In the genomic region with DNA sequence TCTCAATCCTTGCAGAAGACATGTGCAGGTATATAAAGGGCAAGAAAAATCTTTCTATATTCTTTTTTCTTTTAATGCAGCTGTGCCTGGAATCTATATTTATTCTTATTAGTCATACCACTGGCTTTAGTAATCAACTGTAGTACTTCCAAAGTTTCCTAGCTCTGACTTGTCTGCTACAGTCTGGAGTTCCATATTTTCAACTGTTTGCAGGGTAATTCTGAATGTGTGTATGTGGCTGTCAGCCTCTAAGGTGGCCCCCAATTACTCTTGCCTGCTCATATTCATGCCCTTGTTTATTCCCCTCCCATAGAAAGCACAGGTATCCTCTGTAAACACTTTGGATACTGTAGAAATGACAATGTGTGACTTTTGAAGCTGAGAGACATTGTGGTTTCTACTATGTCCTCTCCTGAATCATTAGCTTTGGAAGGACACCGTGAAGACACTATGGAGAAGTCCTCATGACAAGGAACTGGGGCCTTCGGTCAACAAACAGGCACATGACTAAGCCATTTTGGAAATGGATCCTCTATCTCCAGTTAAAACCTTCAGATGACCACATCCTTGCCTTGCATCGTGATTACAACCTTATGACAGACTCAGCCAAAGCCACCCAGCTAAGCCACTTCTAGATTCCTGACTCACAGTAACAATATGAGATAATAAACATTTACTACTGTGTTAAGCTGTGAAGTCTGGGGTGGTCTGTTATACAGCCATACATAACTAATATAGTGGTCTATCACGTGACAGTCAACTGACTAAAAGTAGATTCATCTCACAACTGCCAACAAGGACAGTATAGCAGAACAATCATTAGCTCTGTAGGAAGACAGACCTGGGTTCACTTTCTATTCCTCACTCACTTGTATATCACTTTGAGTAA, we compare ENCODE assay signal across 1 cellular context.
TF ChIP-seq lines count a peak whose summit lies in the region.

No MANE protein-coding gene starts in this region.

TF ChIP-seq in K562, 482 proteins besides CTCF, POLR2A, EP300 and RAD21 (continued from another document and continues in another):
- TF ChIP-seq MGA (IDR thresholded peaks at IDR 0.05): peak; percentile 87
- TF ChIP-seq LEF1 (IDR thresholded peaks at IDR 0.05): peak; percentile 81; the same call in 1 of the 2 replicates
- no peak for TF ChIP-seq HMGN3 (IDR thresholded peaks at IDR 0.05; ENCODE audit: borderline replicate concordance, extremely low read depth, insufficient read length, low read depth, low read length)
- no peak for TF ChIP-seq PHF8 (IDR thresholded peaks at IDR 0.05; ENCODE audit: borderline replicate concordance, low read length)
- TF ChIP-seq, protein P1, sequence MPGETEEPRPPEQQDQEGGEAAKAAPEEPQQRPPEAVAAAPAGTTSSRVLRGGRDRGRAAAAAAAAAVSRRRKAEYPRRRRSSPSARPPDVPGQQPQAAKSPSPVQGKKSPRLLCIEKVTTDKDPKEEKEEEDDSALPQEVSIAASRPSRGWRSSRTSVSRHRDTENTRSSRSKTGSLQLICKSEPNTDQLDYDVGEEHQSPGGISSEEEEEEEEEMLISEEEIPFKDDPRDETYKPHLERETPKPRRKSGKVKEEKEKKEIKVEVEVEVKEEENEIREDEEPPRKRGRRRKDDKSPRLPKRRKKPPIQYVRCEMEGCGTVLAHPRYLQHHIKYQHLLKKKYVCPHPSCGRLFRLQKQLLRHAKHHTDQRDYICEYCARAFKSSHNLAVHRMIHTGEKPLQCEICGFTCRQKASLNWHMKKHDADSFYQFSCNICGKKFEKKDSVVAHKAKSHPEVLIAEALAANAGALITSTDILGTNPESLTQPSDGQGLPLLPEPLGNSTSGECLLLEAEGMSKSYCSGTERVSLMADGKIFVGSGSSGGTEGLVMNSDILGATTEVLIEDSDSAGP (CRISPR knock-in tag; IDR thresholded peaks at IDR 0.05): no peak
- 0 out of 2 replicates have a peak, but pooled peaks have one; percentile 52 for TF ChIP-seq HINFP (tag; conservative IDR thresholded peaks at IDR 0.05; ENCODE audit: low read depth)
- TF ChIP-seq, protein P2, sequence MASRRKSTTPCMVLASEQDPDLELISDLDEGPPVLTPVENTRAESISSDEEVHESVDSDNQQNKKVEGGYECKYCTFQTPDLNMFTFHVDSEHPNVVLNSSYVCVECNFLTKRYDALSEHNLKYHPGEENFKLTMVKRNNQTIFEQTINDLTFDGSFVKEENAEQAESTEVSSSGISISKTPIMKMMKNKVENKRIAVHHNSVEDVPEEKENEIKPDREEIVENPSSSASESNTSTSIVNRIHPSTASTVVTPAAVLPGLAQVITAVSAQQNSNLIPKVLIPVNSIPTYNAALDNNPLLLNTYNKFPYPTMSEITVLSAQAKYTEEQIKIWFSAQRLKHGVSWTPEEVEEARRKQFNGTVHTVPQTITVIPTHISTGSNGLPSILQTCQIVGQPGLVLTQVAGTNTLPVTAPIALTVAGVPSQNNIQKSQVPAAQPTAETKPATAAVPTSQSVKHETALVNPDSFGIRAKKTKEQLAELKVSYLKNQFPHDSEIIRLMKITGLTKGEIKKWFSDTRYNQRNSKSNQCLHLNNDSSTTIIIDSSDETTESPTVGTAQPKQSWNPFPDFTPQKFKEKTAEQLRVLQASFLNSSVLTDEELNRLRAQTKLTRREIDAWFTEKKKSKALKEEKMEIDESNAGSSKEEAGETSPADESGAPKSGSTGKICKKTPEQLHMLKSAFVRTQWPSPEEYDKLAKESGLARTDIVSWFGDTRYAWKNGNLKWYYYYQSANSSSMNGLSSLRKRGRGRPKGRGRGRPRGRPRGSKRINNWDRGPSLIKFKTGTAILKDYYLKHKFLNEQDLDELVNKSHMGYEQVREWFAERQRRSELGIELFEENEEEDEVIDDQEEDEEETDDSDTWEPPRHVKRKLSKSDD (conservative IDR thresholded peaks at IDR 0.05; ENCODE audit: low read length): no peak
- peak; percentile 87 for TF ChIP-seq ZKSCAN8 (CRISPR knock-in tag; IDR thresholded peaks at IDR 0.05)
- TF ChIP-seq MECOM (CRISPR knock-in tag; IDR thresholded peaks at IDR 0.05): no peak; the same call in 1 of the 2 replicates
- TF ChIP-seq, protein P3, sequence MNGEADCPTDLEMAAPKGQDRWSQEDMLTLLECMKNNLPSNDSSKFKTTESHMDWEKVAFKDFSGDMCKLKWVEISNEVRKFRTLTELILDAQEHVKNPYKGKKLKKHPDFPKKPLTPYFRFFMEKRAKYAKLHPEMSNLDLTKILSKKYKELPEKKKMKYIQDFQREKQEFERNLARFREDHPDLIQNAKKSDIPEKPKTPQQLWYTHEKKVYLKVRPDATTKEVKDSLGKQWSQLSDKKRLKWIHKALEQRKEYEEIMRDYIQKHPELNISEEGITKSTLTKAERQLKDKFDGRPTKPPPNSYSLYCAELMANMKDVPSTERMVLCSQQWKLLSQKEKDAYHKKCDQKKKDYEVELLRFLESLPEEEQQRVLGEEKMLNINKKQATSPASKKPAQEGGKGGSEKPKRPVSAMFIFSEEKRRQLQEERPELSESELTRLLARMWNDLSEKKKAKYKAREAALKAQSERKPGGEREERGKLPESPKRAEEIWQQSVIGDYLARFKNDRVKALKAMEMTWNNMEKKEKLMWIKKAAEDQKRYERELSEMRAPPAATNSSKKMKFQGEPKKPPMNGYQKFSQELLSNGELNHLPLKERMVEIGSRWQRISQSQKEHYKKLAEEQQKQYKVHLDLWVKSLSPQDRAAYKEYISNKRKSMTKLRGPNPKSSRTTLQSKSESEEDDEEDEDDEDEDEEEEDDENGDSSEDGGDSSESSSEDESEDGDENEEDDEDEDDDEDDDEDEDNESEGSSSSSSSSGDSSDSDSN (IDR thresholded peaks at IDR 0.05; ENCODE audit: borderline replicate concordance in 1 of 2, low read depth in 2 of 2, low read length in 2 of 2): no peak
- no peak for TF ChIP-seq POLR2G (IDR thresholded peaks at IDR 0.05; ENCODE audit: low read depth, low read length)
- TF ChIP-seq ZC3H4 (CRISPR knock-in tag; IDR thresholded peaks at IDR 0.05; ENCODE audit: borderline replicate concordance): no peak
- peak; percentile 97 for TF ChIP-seq ZNF175 (CRISPR knock-in tag; IDR thresholded peaks at IDR 0.05; ENCODE audit: low read depth)
- TF ChIP-seq MEF2A (IDR thresholded peaks at IDR 0.05; ENCODE audit: control insufficient read depth, low read depth, low read length): no peak
- TF ChIP-seq CREB1 (IDR thresholded peaks at IDR 0.05): no peak
- TF ChIP-seq CREB1 (CRISPR knock-in tag; IDR thresholded peaks at IDR 0.05): peak; percentile 40; the same call in 1 of the 2 replicates
- TF ChIP-seq, protein P4, sequence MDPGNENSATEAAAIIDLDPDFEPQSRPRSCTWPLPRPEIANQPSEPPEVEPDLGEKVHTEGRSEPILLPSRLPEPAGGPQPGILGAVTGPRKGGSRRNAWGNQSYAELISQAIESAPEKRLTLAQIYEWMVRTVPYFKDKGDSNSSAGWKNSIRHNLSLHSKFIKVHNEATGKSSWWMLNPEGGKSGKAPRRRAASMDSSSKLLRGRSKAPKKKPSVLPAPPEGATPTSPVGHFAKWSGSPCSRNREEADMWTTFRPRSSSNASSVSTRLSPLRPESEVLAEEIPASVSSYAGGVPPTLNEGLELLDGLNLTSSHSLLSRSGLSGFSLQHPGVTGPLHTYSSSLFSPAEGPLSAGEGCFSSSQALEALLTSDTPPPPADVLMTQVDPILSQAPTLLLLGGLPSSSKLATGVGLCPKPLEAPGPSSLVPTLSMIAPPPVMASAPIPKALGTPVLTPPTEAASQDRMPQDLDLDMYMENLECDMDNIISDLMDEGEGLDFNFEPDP (CRISPR knock-in tag; IDR thresholded peaks at IDR 0.05): no peak
- no peak for TF ChIP-seq PHB (CRISPR knock-in tag; IDR thresholded peaks at IDR 0.05)
- peak; percentile 82 for TF ChIP-seq MAFF (IDR thresholded peaks at IDR 0.05; ENCODE audit: low read length)
- no peak for TF ChIP-seq ZNF274 (IDR thresholded peaks at IDR 0.05; ENCODE audit: borderline replicate concordance, low read depth, low read length)
- TF ChIP-seq, protein P5, sequence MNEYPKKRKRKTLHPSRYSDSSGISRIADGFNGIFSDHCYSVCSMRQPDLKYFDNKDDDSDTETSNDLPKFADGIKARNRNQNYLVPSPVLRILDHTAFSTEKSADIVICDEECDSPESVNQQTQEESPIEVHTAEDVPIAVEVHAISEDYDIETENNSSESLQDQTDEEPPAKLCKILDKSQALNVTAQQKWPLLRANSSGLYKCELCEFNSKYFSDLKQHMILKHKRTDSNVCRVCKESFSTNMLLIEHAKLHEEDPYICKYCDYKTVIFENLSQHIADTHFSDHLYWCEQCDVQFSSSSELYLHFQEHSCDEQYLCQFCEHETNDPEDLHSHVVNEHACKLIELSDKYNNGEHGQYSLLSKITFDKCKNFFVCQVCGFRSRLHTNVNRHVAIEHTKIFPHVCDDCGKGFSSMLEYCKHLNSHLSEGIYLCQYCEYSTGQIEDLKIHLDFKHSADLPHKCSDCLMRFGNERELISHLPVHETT (CRISPR knock-in tag; conservative IDR thresholded peaks at IDR 0.05 in 1 of 2, IDR thresholded peaks at IDR 0.05 in 1 of 2): peak in 1 of 2 experiments; percentile 91; a peak in 2 of 4 replicates
